ENCODE assay signal across 8 cellular contexts in the genomic region with DNA sequence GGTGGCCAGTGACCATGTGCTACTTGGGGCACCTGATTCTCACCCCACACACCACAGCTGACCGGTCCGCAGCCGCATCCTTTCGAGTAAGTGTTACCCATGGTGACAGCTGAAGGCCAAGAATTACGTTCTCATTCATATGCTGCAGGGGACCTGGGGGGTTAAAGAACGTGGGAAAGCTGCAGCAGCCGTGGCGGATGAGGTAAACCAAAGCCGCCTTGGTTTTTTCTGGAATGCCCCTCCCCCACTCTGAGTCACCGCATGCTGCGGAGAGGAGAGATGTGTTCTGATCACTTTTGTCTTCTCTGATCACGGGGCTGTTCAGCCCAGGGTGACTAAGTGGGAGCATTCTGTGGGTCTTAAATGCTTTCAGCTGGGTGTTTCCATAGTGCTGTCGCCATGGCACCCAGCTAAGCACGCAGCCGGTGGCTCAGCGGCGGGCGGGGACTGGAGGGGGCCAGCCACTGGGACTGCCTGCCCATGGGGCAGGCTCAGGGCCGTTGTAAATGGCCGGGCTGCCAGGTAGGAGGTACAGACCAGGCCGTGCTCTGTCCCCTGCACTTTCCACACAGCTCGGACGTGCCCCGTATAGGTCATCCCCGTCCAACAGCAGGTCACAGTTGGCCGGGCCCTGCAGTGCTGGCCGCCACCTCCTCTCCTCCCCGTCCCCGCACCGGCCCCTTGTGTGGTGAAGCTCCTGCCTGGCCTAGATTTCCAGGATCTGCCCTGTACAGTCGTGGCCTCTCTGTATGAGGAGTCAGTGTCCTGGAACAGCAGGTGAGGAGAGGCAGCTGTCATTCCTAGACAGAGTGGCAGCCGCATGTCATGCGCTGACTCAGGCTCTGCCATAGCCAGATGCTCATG.
DNase-seq lines count a peak whose midpoint lies in the region; ATAC-seq and TF ChIP-seq lines count a peak whose summit lies in the region.

No MANE protein-coding gene starts in this region.

- POLR2A ChIA-PET in PC-9 (lab: Charles Lee; ENCODE audit: unreplicated experiment), result interaction anchor here (0.6 to 1.3 kb wide), 5 partner anchors 24 to 255 kb away, joined by 3 to 10 read pairs (median 5); a partner anchor contains a TSS

- H4K20me1 ChIP-seq in PC-9 (ENCODE audit: insufficient read depth), result no peaks in the 10 kb centered on the region
- no peaks in the 10 kb centered on the region for H4K20me1 ChIP-seq in neural progenitor cell (ENCODE audit: low read depth)

- H3K4me3 ChIP-seq in AG09309 (ENCODE audit: control insufficient read depth, low read depth, low read length) (no peak overlapping the region), HUES48 (ENCODE audit: low read depth, low read length) (no peak overlapping the region), PC-9 (no peak overlapping the region; the same call in 1 of the 2 replicates), fibroblast of mammary gland (ENCODE audit: control insufficient read depth, low read depth, low read length) (peak overlapping the region; percentile 13), neural progenitor cell (no peak overlapping the region)

- no peaks in the 10 kb centered on the region for H3K27me3 Mint-ChIP-seq in activated T-helper 17 cell treated with anti-CD3 and anti-CD28 coated beads, Interleukin-2, amount 50 U/mL, for 72 hours
- peaks cover 9% of the 10 kb centered on the region for H3K27me3 Mint-ChIP-seq in neural progenitor cell (ENCODE audit: insufficient read depth, low read depth)

- no peaks in the 10 kb centered on the region for H3K9me2 ChIP-seq in PC-9 (ENCODE audit: insufficient read depth)

- H3F3A ChIP-seq in PC-9 (ENCODE audit: insufficient read depth, low read depth), result peaks cover 27% of the 10 kb centered on the region
- H3F3A ChIP-seq in neural progenitor cell (ENCODE audit: low read depth), result peaks cover 21% of the 10 kb centered on the region

- H3K4me1 ChIP-seq in HUES48 (ENCODE audit: control insufficient read depth, insufficient read depth, low read length), result peaks cover 26% of the 10 kb centered on the region
- H3K4me1 ChIP-seq in PC-9 (replicated peaks; ENCODE audit: insufficient read depth), result peaks cover 59% of the 10 kb centered on the region
- peaks cover 47% of the 10 kb centered on the region for H3K4me1 ChIP-seq in neural progenitor cell

- H3K27ac ChIP-seq in HUES48 (ENCODE audit: low read depth, low read length), result peak overlapping the region; percentile 87
- peak overlapping the region; percentile 90 for H3K27ac ChIP-seq in PC-9
- H3K27ac ChIP-seq in neural progenitor cell, result peak overlapping the region; percentile 2

- H3K79me2 ChIP-seq in PC-9 (ENCODE audit: low read depth) (no peaks in the 10 kb centered on the region), neural progenitor cell (ENCODE audit: low read depth) (no peaks in the 10 kb centered on the region)

- peak overlapping the region; percentile 22; the same call in 1 of the 2 replicates for H3K9ac ChIP-seq in HUES48 (ENCODE audit: low read depth, low read length)
- no peak overlapping the region for H3K9ac ChIP-seq in neural progenitor cell

- peak overlapping the region; percentile 68 for H3K4me3 Mint-ChIP-seq in activated T-helper 17 cell treated with anti-CD3 and anti-CD28 coated beads, Interleukin-2, amount 50 U/mL, for 72 hours
- peak overlapping the region; percentile 76 for H3K4me3 Mint-ChIP-seq in neural progenitor cell

- H3K36me3 ChIP-seq in HUES48 (ENCODE audit: control insufficient read depth, insufficient read depth, low read length) (no peaks in the 10 kb centered on the region), PC-9 (ENCODE audit: low read depth) (no peaks in the 10 kb centered on the region), neural progenitor cell (no peaks in the 10 kb centered on the region)

- intact Hi-C loops in PC-9 (cut with micrococcal nuclease; ENCODE audit: unreplicated experiment), result loop anchor here (1.0 kb wide), 2 partner anchors 23 to 58 kb away; no protein-coding TSS in a partner anchor

- CTCF ChIA-PET in PC-9 (lab: Charles Lee), result interaction anchor here (0.6 to 0.7 kb wide), 2 partner anchors 58 to 304 kb away, joined by 3 to 4 read pairs; no protein-coding TSS in a partner anchor

- H3K9me3 Mint-ChIP-seq in activated T-helper 17 cell treated with anti-CD3 and anti-CD28 coated beads, Interleukin-2, amount 50 U/mL, for 72 hours, result no peaks in the 10 kb centered on the region
- no peaks in the 10 kb centered on the region for H3K9me3 Mint-ChIP-seq in neural progenitor cell

- no TSS peak for BruUV-seq in PC-9 (replicated peaks; lab: Mats Ljungman, UMichigan)

- H3K27me3 ChIP-seq in HUES48 (ENCODE audit: control insufficient read depth, insufficient read depth, low read length), result no peaks in the 10 kb centered on the region
- no peaks in the 10 kb centered on the region for H3K27me3 ChIP-seq in PC-9 (ENCODE audit: insufficient read depth, low read depth)
- H3K27me3 ChIP-seq in neural progenitor cell, result no peaks in the 10 kb centered on the region

- H2AFZ ChIP-seq in PC-9 (0 out of 2 replicates have a peak overlapping the region, but pooled peaks have one; percentile 22), neural progenitor cell (replicated peaks) (no peak overlapping the region)

- TF ChIP-seq CTCF in AG09309 (IDR thresholded peaks at IDR 0.05; ENCODE audit: control insufficient read depth, insufficient read depth, low read depth, low read length, missing control alignments) (no peak), PC-9 (conservative IDR thresholded peaks at IDR 0.05) (no peak), fibroblast of mammary gland (conservative IDR thresholded peaks at IDR 0.05; ENCODE audit: control insufficient read depth, insufficient read depth, low read depth, low read length) (peak; percentile 5), neural progenitor cell (IDR thresholded peaks at IDR 0.05) (no peak)

- H3K36me3 Mint-ChIP-seq in activated T-helper 17 cell treated with anti-CD3 and anti-CD28 coated beads, Interleukin-2, amount 50 U/mL, for 72 hours (ENCODE audit: low read depth), result no peaks in the 10 kb centered on the region
- H3K36me3 Mint-ChIP-seq in neural progenitor cell, result no peaks in the 10 kb centered on the region

- DNase-seq in AG09309 (ENCODE audit: low read depth) (peak; percentile 99), PC-9 (peak; percentile 96), fibroblast of mammary gland (ENCODE audit: low read depth) (peak; percentile 100), neural progenitor cell (ENCODE audit: low spot score) (peak; percentile 88)
- peak; percentile 89 for DNase-seq in stimulated activated naive CD8-positive, alpha-beta T cell treated with anti-CD3 and anti-CD28 coated beads, Interleukin-15, Interleukin-2, amounts not matched to agents 100 U/mL and 50 U/mL, for 24 hours

- peaks cover 15% of the 10 kb centered on the region for H3K4me1 Mint-ChIP-seq in activated T-helper 17 cell treated with anti-CD3 and anti-CD28 coated beads, Interleukin-2, amount 50 U/mL, for 72 hours
- H3K4me1 Mint-ChIP-seq in neural progenitor cell, result peaks cover 62% of the 10 kb centered on the region

- peak; percentile 95 for ATAC-seq in activated T-helper 17 cell treated with anti-CD3 and anti-CD28 coated beads, Interleukin-2, amount 50 U/mL, for 72 hours (replicated peaks)
- peak; percentile 88 for ATAC-seq in stimulated activated naive CD8-positive, alpha-beta T cell treated with anti-CD3 and anti-CD28 coated beads, Interleukin-15, Interleukin-2, amounts not matched to agents 100 U/mL and 50 U/mL, for 24 hours
- no peak for ATAC-seq in GM18873 (IDR thresholded peaks at IDR 0.05; ENCODE audit: low FRiP score, unreplicated experiment)

- peak overlapping the region; percentile 70 for H3K4me2 ChIP-seq in PC-9
- peak overlapping the region; percentile 48 for H3K4me2 ChIP-seq in neural progenitor cell

- H3K9me3 ChIP-seq in HUES48 (ENCODE audit: control insufficient read depth, insufficient read depth, low read length), result no peaks in the 10 kb centered on the region
- no peaks in the 10 kb centered on the region for H3K9me3 ChIP-seq in PC-9 (ENCODE audit: insufficient read depth, low read depth)
- no peaks in the 10 kb centered on the region for H3K9me3 ChIP-seq in neural progenitor cell (ENCODE audit: low read depth)

- H3K27ac Mint-ChIP-seq in activated T-helper 17 cell treated with anti-CD3 and anti-CD28 coated beads, Interleukin-2, amount 50 U/mL, for 72 hours, result peak overlapping the region; percentile 90
- peak overlapping the region; percentile 100 for H3K27ac Mint-ChIP-seq in neural progenitor cell

Comparison
In these comparisons a context has a peak if more than half of its experiments do, and no peak if none do; other contexts are left out.
1. H3K27ac ChIP-seq: peak in every context shown above with its lines; median percentile 90 in PC-9; 87 in HUES48; 2 in neural progenitor cell.